Comparison of ENCODE assay signal across 1 cellular context in the genomic region with DNA sequence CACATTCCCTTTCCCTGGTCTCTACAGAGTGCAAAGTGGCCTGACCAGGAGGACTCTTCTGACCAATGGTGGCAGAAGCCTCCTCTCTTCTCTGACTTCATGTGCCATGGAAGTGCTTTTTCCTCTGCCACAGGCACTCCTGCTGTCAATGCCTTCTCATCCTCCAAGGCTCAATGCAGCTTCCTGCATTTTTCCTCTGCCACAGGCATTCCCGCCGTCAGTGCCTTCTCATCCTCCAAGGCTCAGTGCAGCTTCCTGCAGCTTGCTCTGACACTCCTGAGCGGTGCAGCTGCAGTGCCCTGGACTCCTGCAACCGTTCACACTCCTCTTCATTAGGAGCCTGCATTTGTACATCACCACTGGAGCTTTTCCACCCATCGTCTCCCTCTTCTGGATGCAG.
TF ChIP-seq lines count a peak whose summit lies in the region.

No MANE protein-coding gene starts in this region.

TF ChIP-seq in HepG2, 621 proteins besides CTCF, POLR2A, EP300 and RAD21:
- TF ChIP-seq, protein P1, sequence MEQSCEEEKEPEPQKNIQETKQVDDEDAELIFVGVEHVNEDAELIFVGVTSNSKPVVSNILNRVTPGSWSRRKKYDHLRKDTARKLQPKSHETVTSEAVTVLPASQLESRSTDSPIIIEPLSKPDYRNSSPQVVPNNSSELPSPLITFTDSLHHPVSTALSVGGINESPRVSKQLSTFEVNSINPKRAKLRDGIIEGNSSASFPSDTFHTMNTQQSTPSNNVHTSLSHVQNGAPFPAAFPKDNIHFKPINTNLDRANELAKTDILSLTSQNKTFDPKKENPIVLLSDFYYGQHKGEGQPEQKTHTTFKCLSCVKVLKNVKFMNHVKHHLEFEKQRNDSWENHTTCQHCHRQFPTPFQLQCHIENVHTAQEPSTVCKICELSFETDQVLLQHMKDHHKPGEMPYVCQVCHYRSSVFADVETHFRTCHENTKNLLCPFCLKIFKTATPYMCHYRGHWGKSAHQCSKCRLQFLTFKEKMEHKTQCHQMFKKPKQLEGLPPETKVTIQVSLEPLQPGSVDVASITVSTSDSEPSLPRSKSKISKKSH (CRISPR knock-in tag; IDR thresholded peaks at IDR 0.05; ENCODE audit: borderline replicate concordance) = no peak
- TF ChIP-seq BHLHE40 (IDR thresholded peaks at IDR 0.05; ENCODE audit: low read length) = no peak
- TF ChIP-seq ZNF780A (CRISPR knock-in tag; IDR thresholded peaks at IDR 0.05) = no peak
- no peak for TF ChIP-seq SMYD3 (CRISPR knock-in tag; IDR thresholded peaks at IDR 0.05)
- no peak for TF ChIP-seq SALL1 (CRISPR knock-in tag; IDR thresholded peaks at IDR 0.05)
- no peak for TF ChIP-seq DPF2 (CRISPR knock-in tag; IDR thresholded peaks at IDR 0.05; ENCODE audit: borderline replicate concordance, low read depth)
- TF ChIP-seq, protein P2, sequence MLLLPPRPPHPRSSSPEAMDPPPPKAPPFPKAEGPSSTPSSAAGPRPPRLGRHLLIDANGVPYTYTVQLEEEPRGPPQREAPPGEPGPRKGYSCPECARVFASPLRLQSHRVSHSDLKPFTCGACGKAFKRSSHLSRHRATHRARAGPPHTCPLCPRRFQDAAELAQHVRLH (CRISPR knock-in tag; IDR thresholded peaks at IDR 0.05; ENCODE audit: borderline replicate concordance, low read depth) = no peak
- no peak for TF ChIP-seq ZIK1 (CRISPR knock-in tag; IDR thresholded peaks at IDR 0.05; ENCODE audit: borderline replicate concordance, low read depth)
- TF ChIP-seq TAF1 (CRISPR knock-in tag; IDR thresholded peaks at IDR 0.05) = no peak
- no peak for TF ChIP-seq NKX3-1 (CRISPR knock-in tag; IDR thresholded peaks at IDR 0.05)
- no peak for TF ChIP-seq ZNF777 (CRISPR knock-in tag; IDR thresholded peaks at IDR 0.05)
- TF ChIP-seq CBX1 (IDR thresholded peaks at IDR 0.05; ENCODE audit: low read depth) = no peak
- no peak for TF ChIP-seq KDM5A (IDR thresholded peaks at IDR 0.05; ENCODE audit: borderline replicate concordance, low read length)
- TF ChIP-seq EHMT2 (IDR thresholded peaks at IDR 0.05; ENCODE audit: borderline replicate concordance, low read depth, low read length) = no peak
- TF ChIP-seq RXRA (CRISPR knock-in tag; IDR thresholded peaks at IDR 0.05) = no peak
- no peak for TF ChIP-seq KLF13 (CRISPR knock-in tag; IDR thresholded peaks at IDR 0.05)
- TF ChIP-seq, protein P3, sequence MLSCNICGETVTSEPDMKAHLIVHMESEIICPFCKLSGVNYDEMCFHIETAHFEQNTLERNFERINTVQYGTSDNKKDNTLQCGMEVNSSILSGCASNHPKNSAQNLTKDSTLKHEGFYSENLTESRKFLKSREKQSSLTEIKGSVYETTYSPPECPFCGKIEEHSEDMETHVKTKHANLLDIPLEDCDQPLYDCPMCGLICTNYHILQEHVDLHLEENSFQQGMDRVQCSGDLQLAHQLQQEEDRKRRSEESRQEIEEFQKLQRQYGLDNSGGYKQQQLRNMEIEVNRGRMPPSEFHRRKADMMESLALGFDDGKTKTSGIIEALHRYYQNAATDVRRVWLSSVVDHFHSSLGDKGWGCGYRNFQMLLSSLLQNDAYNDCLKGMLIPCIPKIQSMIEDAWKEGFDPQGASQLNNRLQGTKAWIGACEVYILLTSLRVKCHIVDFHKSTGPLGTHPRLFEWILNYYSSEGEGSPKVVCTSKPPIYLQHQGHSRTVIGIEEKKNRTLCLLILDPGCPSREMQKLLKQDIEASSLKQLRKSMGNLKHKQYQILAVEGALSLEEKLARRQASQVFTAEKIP (CRISPR knock-in tag; IDR thresholded peaks at IDR 0.05; ENCODE audit: borderline replicate concordance) = no peak
- TF ChIP-seq, protein P4, sequence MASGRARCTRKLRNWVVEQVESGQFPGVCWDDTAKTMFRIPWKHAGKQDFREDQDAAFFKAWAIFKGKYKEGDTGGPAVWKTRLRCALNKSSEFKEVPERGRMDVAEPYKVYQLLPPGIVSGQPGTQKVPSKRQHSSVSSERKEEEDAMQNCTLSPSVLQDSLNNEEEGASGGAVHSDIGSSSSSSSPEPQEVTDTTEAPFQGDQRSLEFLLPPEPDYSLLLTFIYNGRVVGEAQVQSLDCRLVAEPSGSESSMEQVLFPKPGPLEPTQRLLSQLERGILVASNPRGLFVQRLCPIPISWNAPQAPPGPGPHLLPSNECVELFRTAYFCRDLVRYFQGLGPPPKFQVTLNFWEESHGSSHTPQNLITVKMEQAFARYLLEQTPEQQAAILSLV (CRISPR knock-in tag; IDR thresholded peaks at IDR 0.05; ENCODE audit: borderline replicate concordance) = no peak
- TF ChIP-seq, protein P5, sequence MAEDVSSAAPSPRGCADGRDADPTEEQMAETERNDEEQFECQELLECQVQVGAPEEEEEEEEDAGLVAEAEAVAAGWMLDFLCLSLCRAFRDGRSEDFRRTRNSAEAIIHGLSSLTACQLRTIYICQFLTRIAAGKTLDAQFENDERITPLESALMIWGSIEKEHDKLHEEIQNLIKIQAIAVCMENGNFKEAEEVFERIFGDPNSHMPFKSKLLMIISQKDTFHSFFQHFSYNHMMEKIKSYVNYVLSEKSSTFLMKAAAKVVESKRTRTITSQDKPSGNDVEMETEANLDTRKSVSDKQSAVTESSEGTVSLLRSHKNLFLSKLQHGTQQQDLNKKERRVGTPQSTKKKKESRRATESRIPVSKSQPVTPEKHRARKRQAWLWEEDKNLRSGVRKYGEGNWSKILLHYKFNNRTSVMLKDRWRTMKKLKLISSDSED (CRISPR knock-in tag; IDR thresholded peaks at IDR 0.05) = no peak
